Comparison of ENCODE assay signal across 8 cellular contexts in the genomic region with DNA sequence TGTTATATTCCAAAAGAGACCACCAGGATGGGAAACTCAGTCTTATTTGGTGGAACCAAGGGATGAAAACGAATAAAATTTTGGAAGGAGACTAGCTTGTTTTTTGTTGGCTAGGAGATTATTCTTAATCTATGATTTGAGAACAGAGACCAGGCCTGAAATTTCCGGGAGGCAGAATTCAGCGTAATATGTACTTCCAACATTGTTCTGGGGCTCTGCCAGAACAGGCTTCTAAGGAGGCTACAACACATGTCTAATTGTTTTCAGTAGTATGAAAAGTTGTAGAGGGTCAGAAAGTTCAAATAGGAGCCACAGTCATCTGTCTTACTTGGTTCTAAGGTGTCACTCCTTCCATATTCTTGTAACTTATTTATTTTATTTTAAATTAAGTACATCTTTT. TPM values are rescaled to one million over a fixed set of nuclear protein-coding genes. Genes with fewer than 3 reads are reported as not detected.
DNase-seq lines count a peak whose midpoint lies in the region; ATAC-seq and TF ChIP-seq lines count a peak whose summit lies in the region.

No MANE protein-coding gene starts in this region.

- H3K4me1 ChIP-seq in right atrium auricular region = peaks cover 0 to 35% of the 10 kb centered on the region in 2 donors
- H3K4me1 ChIP-seq in adrenal gland (replicated peaks in 1 of 2) = peaks cover 6 to 23% of the 10 kb centered on the region in 2 donors
- peaks cover 5 to 15% (median 7%) of the 10 kb centered on the region in 4 donors for H3K4me1 ChIP-seq in liver (ENCODE audit: control insufficient read depth in 4 of 4, insufficient read depth in 4 of 4, low read length in 3 of 4)
- peaks cover 19 to 29% (median 23%) of the 10 kb centered on the region in 4 donors for H3K4me1 ChIP-seq in upper lobe of left lung

- TF ChIP-seq POLR2A in adrenal gland (IDR thresholded peaks at IDR 0.05) (no peak), upper lobe of left lung (IDR thresholded peaks at IDR 0.05) (no peak)

- H3K9me3 ChIP-seq in right atrium auricular region (no peaks in the 10 kb centered on the region), adrenal gland (replicated peaks in 1 of 3) (no peaks in the 10 kb centered on the region), liver (ENCODE audit: control insufficient read depth in 4 of 4, low read length in 3 of 4) (no peaks in the 10 kb centered on the region), upper lobe of left lung (no peaks in the 10 kb centered on the region)

- DNase-seq in right atrium auricular region (ENCODE audit: low spot score) (no peak), left cardiac atrium (no peak), adrenal gland (peak in 1 of 7 donors; percentile 20), upper lobe of left lung (no peak), NCI-H2171 (lab: John Stamatoyannopoulos, UW) (no peak), epidermal melanocyte (ENCODE audit: insufficient read length, low spot score) (no peak)

- H3K4me3 ChIP-seq in right atrium auricular region (peak overlapping the region; percentile 78 to 86), adrenal gland (peak overlapping the region in 1 of 4 donors; percentile 70), liver (ENCODE audit: low read depth in 1 of 3, low read length in 3 of 3) (peak overlapping the region; percentile 87 to 97 (median 92)), upper lobe of left lung (peak overlapping the region in 3 of 4 donors; percentile 71 to 91 (median 86))

- peak overlapping the region in 1 of 2 donors; percentile 3 for H3K9ac ChIP-seq in liver (ENCODE audit: low read depth in 1 of 2, low read length in 2 of 2)

- intact Hi-C loops in left cardiac atrium (cut with DNase I) = no loop called here
- intact Hi-C loops in adrenal gland (cut with DNase I) = no loop called here

- H3K36me3 ChIP-seq in right atrium auricular region = peaks cover 25% of the 10 kb centered on the region
- peaks cover 0 to 29% of the 10 kb centered on the region in 2 donors for H3K36me3 ChIP-seq in adrenal gland (replicated peaks in 1 of 2)
- peaks cover 4 to 23% (median 19%) of the 10 kb centered on the region in 4 donors for H3K36me3 ChIP-seq in liver (ENCODE audit: control insufficient read depth in 4 of 4, insufficient read depth in 3 of 4, low read depth in 1 of 4, low read length in 3 of 4)
- peaks cover 14 to 30% (median 18%) of the 10 kb centered on the region in 4 donors for H3K36me3 ChIP-seq in upper lobe of left lung

- ATAC-seq in left cardiac atrium (no peak), upper lobe of left lung (ENCODE audit: low FRiP score in 2 of 2) (no peak), HG03135 (IDR thresholded peaks at IDR 0.05; ENCODE audit: unreplicated experiment) (no peak)

- WGBS in adrenal gland, 4 donors = 63 to 79% (median 74%) methylated on average over 3 of the region's 3 CpGs
- 68% methylated on average over 3 of the region's 3 CpGs for WGBS in liver
- 80 to 81% methylated on average over 3 of the region's 3 CpGs for WGBS in upper lobe of left lung, 2 donors

- no peak for TF ChIP-seq RAD21 in liver (IDR thresholded peaks at IDR 0.05)

- H3K27ac ChIP-seq in right atrium auricular region (no peak overlapping the region), adrenal gland (peak overlapping the region in 4 of 5 donors; percentile 73 to 98 (median 90)), liver (ENCODE audit: low read depth in 1 of 2, low read length in 2 of 2) (peak overlapping the region; percentile 2 to 98), upper lobe of left lung (peak overlapping the region; percentile 88 to 96 (median 94))

- TF ChIP-seq CTCF in right atrium auricular region (IDR thresholded peaks at IDR 0.05) (no peak), adrenal gland (IDR thresholded peaks at IDR 0.05) (no peak), liver (IDR thresholded peaks at IDR 0.05; ENCODE audit: low read depth, low read length, missing input control) (no peak), upper lobe of left lung (IDR thresholded peaks at IDR 0.05) (no peak)

- no peak for TF ChIP-seq EP300 in upper lobe of left lung (IDR thresholded peaks at IDR 0.05)

- H3K27me3 ChIP-seq in right atrium auricular region (no peaks in the 10 kb centered on the region), adrenal gland (no peaks in the 10 kb centered on the region), liver (ENCODE audit: control insufficient read depth in 4 of 4, insufficient read depth in 4 of 4, low read length in 3 of 4) (no peaks in the 10 kb centered on the region), upper lobe of left lung (no peaks in the 10 kb centered on the region)

TF ChIP-seq in liver, 16 proteins besides CTCF, POLR2A, EP300 and RAD21:
- TF ChIP-seq REST (IDR thresholded peaks at IDR 0.05) = no peak
- TF ChIP-seq FOXA1 (IDR thresholded peaks at IDR 0.05) = no peak
- TF ChIP-seq, protein P1, sequence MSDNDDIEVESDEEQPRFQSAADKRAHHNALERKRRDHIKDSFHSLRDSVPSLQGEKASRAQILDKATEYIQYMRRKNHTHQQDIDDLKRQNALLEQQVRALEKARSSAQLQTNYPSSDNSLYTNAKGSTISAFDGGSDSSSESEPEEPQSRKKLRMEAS (IDR thresholded peaks at IDR 0.05) = no peak
- TF ChIP-seq JUND (IDR thresholded peaks at IDR 0.05) = no peak
- TF ChIP-seq, protein P2, sequence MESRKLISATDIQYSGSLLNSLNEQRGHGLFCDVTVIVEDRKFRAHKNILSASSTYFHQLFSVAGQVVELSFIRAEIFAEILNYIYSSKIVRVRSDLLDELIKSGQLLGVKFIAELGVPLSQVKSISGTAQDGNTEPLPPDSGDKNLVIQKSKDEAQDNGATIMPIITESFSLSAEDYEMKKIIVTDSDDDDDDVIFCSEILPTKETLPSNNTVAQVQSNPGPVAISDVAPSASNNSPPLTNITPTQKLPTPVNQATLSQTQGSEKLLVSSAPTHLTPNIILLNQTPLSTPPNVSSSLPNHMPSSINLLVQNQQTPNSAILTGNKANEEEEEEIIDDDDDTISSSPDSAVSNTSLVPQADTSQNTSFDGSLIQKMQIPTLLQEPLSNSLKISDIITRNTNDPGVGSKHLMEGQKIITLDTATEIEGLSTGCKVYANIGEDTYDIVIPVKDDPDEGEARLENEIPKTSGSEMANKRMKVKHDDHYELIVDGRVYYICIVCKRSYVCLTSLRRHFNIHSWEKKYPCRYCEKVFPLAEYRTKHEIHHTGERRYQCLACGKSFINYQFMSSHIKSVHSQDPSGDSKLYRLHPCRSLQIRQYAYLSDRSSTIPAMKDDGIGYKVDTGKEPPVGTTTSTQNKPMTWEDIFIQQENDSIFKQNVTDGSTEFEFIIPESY (IDR thresholded peaks at IDR 0.05) = no peak
- no peak for TF ChIP-seq EGR1 (IDR thresholded peaks at IDR 0.05; ENCODE audit: low read depth in 2 of 2)
- no peak for TF ChIP-seq HNF4G (IDR thresholded peaks at IDR 0.05)
- no peak for TF ChIP-seq TAF1 (conservative IDR thresholded peaks at IDR 0.05)
- TF ChIP-seq SP1 (IDR thresholded peaks at IDR 0.05) = no peak
- TF ChIP-seq HNF4A (conservative IDR thresholded peaks at IDR 0.05) = no peak
- TF ChIP-seq, protein P3, sequence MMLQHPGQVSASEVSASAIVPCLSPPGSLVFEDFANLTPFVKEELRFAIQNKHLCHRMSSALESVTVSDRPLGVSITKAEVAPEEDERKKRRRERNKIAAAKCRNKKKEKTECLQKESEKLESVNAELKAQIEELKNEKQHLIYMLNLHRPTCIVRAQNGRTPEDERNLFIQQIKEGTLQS (IDR thresholded peaks at IDR 0.05) = no peak
- TF ChIP-seq GABPA (IDR thresholded peaks at IDR 0.05 in 1 of 2, conservative IDR thresholded peaks at IDR 0.05 in 1 of 2) = no peak
- TF ChIP-seq NR2F2 (IDR thresholded peaks at IDR 0.05) = no peak
- no peak for TF ChIP-seq FOXA2 (IDR thresholded peaks at IDR 0.05)

RNA-seq across cellular contexts. Expression of gene DDX21, which starts 1.7 kb away (rescaled TPM):
- total RNA-seq in right atrium auricular region (10 to 100 TPM; 21.4 to 30.0 TPM), left cardiac atrium (10 to 100 TPM; 18.6 to 59.3 TPM), adrenal gland (10 to 100 TPM; 18.0 to 86.8 (median 40.0) TPM), liver (10 to 100 TPM; 32.3 to 38.4 TPM), upper lobe of left lung (10 to 100 TPM; 18.4 to 86.5 (median 44.3) TPM)
- polyA plus RNA-seq in adrenal gland (10 to 100 TPM; 14.2 to 89.0 (median 15.4) TPM), liver (10 to 100 TPM; 13.9 to 20.1 TPM)

RNA-seq across cellular contexts. Expression of gene KIFBP, which starts 30.9 kb away (rescaled TPM):
- total RNA-seq in right atrium auricular region = 10 to 100 TPM; 36.4 to 48.8 TPM
- total RNA-seq in left cardiac atrium = 10 to 100 TPM; 33.7 to 36.1 TPM
- total RNA-seq in adrenal gland = 10 to 100 TPM; 28.4 to 76.2 (median 41.0) TPM
- 10 to 100 TPM; 15.1 to 60.4 (median 16.2) TPM for polyA plus RNA-seq in adrenal gland
- 10 to 100 TPM in 1 of 2 donors, 1 to 10 TPM in 1; 8.5 to 11.2 TPM for total RNA-seq in liver
- polyA plus RNA-seq in liver = 1 to 10 TPM; 5.7 to 7.3 TPM
- total RNA-seq in upper lobe of left lung = 10 to 100 TPM; 18.9 to 27.6 (median 21.4) TPM

RNA-seq across cellular contexts. Expression of gene DDX50, which starts 56.5 kb away (rescaled TPM):
- total RNA-seq in right atrium auricular region (10 to 100 TPM; 18.9 to 22.3 TPM), left cardiac atrium (10 to 100 TPM; 22.2 to 25.5 TPM), adrenal gland (10 to 100 TPM; 14.2 to 35.7 (median 30.9) TPM), liver (10 to 100 TPM; 13.0 to 18.8 TPM), upper lobe of left lung (10 to 100 TPM in 5 of 6 donors, 1 to 10 TPM in 1; 9.1 to 42.7 (median 24.4) TPM)
- polyA plus RNA-seq in adrenal gland (10 to 100 TPM; 13.3 to 44.4 (median 18.7) TPM), liver (1 to 10 TPM; 7.0 to 8.0 TPM)

Comparison
In these comparisons a context has a peak if more than half of its experiments do, and no peak if none do; other contexts are left out.
1. H3K27ac ChIP-seq: peak in adrenal gland (4 of 5), liver (2 of 2) and upper lobe of left lung (4 of 4); none in right atrium auricular region (0 of 2).